Comparison of ENCODE assay signal across 8 cellular contexts in the genomic region with DNA sequence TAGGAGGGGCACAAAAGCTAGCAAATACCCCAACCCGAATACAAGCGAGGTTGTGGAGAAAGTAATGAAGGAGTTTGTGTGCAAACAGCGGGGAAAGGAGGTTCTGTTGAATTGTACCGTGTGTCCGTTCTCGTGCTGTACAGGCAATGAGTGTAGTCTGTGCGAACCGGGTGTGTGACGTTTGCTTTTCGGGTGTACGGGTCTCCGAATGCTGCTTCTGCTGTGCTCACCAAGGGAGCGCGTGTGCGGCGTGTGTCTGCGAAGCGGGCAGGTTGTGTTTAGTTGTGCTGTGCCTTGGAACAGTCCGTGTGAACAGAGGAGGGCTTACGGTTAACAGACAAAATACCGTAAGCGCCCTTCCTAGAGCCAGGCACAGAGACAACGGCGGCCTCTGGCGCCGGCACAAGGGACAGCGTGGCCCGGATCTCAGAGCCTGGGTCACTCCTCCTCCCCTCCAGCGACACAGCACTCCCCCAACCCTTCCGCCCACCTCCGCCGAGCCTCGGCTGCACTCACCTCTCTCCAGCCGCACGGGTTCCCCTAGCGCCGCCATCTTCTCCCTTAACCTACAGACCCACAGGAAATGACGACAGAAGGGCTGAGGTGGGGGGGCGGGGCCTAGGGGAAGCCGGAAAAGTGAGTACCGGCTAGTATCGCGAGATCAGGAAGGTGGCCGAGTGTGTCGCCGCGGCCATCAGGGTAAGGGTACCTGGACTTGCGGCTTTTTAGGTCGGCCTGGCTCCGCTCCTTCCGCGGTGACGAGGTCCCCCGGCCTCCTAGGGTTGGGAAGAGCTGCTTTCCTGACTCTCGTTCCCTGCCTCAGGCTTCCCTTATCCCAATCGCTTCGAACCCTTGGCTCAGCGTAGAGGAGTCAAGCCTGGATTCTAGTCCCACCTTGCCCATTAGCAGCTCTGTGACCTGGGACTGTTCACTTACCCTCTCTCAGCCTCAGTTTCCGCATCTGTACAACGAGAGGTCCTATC. TPM values are rescaled to one million over a fixed set of nuclear protein-coding genes. Genes with fewer than 3 reads are reported as not detected.
DNase-seq lines count a peak whose midpoint lies in the region; ATAC-seq and TF ChIP-seq lines count a peak whose summit lies in the region.

A gene with protein sequence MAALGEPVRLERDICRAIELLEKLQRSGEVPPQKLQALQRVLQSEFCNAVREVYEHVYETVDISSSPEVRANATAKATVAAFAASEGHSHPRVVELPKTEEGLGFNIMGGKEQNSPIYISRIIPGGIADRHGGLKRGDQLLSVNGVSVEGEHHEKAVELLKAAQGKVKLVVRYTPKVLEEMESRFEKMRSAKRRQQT (minus strand): TSS at position 570 of the 983 bp plus-strand sequence. CDS start 17 bp downstream, at position 553.

- TF ChIP-seq CTCF in foreskin keratinocyte (conservative IDR thresholded peaks at IDR 0.05) = peak; percentile 18

- peak within 1 kb of the TSS; percentile 89 to 99 (median 96) for H3K9ac ChIP-seq in subcutaneous abdominal adipose tissue (ENCODE audit: low read length in 5 of 5)

- peak within 1 kb of the TSS; percentile 68 for H2AFZ ChIP-seq in neuron (ENCODE audit: low read depth, low read length)

- ATAC-seq in foreskin keratinocyte = peak; percentile 97

- DNase-seq in G401 (ENCODE audit: low spot score) = peak; percentile 97
- DNase-seq in H7 = peak; percentile 95
- peak; percentile 97 for DNase-seq in M059J (ENCODE audit: low read depth)
- peak; percentile 39 for DNase-seq in SHP77 treated with DMSO at 0.1 percent for 48 hours (lab: John Stamatoyannopoulos, UW)
- peak; percentile 78 for DNase-seq in activated gamma-delta T cell (lab: John Stamatoyannopoulos, UW)
- DNase-seq in foreskin keratinocyte = peak; percentile 74 to 89

- no peaks in the 10 kb centered on the region for H3K4me1 ChIP-seq in foreskin keratinocyte
- H3K4me1 ChIP-seq in neuron (ENCODE audit: insufficient read depth, low read length) = peaks cover 15% of the 10 kb centered on the region
- H3K4me1 ChIP-seq in subcutaneous abdominal adipose tissue (ENCODE audit: control insufficient read depth in 5 of 5, insufficient read depth in 5 of 5, low read length in 5 of 5) = peaks cover 3 to 29% (median 20%) of the 10 kb centered on the region in 5 donors

- H3K27me3 ChIP-seq in H7 (ENCODE audit: control insufficient read depth, insufficient read depth, low read length) = no peaks in the 10 kb centered on the region
- no peaks in the 10 kb centered on the region for H3K27me3 ChIP-seq in foreskin keratinocyte
- no peaks in the 10 kb centered on the region for H3K27me3 ChIP-seq in neuron (ENCODE audit: insufficient read depth, low read length)
- no peaks in the 10 kb centered on the region for H3K27me3 ChIP-seq in subcutaneous abdominal adipose tissue (ENCODE audit: control insufficient read depth in 5 of 5, insufficient read depth in 4 of 5, low read length in 5 of 5)

- peak within 1 kb of the TSS; percentile 89 for H3K27ac ChIP-seq in foreskin keratinocyte
- H3K27ac ChIP-seq in subcutaneous abdominal adipose tissue (ENCODE audit: low read depth, low read length) = peak within 1 kb of the TSS; percentile 88

- H3K4me3 ChIP-seq in H7 (ENCODE audit: insufficient read depth, low read depth, low read length) (peak within 1 kb of the TSS; percentile 95), neuron (ENCODE audit: low read length) (peak within 1 kb of the TSS; percentile 59), subcutaneous abdominal adipose tissue (ENCODE audit: low read depth in 1 of 5, low read length in 5 of 5) (peak within 1 kb of the TSS; percentile 76 to 100 (median 92))

- H3K36me3 ChIP-seq in H7 (replicated peaks; ENCODE audit: control insufficient read depth, insufficient read depth, low read length) (0 out of 2 replicates have a peak, but pooled peaks cover 1% of the 10 kb centered on the region), neuron (ENCODE audit: insufficient read depth, low read length) (peaks cover 7% of the 10 kb centered on the region), subcutaneous abdominal adipose tissue (ENCODE audit: control insufficient read depth in 5 of 5, insufficient read depth in 5 of 5, low read length in 5 of 5) (peaks cover 0 to 5% (median 2%) of the 10 kb centered on the region in 5 donors)

- in situ Hi-C loops in G401 (cut with HindIII; ENCODE audit: low sequenced_read_pairs) = no loop called here

- H3K9me3 ChIP-seq in neuron (ENCODE audit: low read length) (no peaks in the 10 kb centered on the region), subcutaneous abdominal adipose tissue (ENCODE audit: control insufficient read depth in 5 of 5, low read length in 5 of 5) (no peaks in the 10 kb centered on the region)

RNA-seq across cellular contexts. Expression of the gene that starts here (rescaled TPM):
- total RNA-seq in G401 (2014; rRNA removed; shearing (Covaris generic)) = 18.1 and 38.7 TPM in 2 replicates
- total RNA-seq in H7 (2014; rRNA removed; shearing (Covaris generic)) = 36.3 and 43.7 TPM in 2 replicates
- 57.9 and 68.4 TPM in 2 replicates for total RNA-seq in M059J (2014; rRNA removed; shearing (Covaris generic))
- 42.6 and 46.6 TPM in 2 replicates for total RNA-seq in foreskin keratinocyte
- polyA plus RNA-seq in foreskin keratinocyte = 8.1 and 10.7 TPM in 2 replicates

Comparison
In these comparisons a context has a peak if more than half of its experiments do, and no peak if none do; other contexts are left out.
1. Peak in every context shown above with its lines: DNase-seq, ATAC-seq, H3K4me3 ChIP-seq and H3K27ac ChIP-seq.
2. DNase-seq: peak in every context shown above with its lines; median percentile 97 in G401; 97 in M059J; 95 in H7; 82 in foreskin keratinocyte; 78 in activated gamma-delta T cell; 39 in SHP77 treated with DMSO at 0.1 percent for 48 hours.